Comparison of ENCODE assay signal across 8 cellular contexts in genomic region chr9:77764894-77765780, GRCh38.
A peak's percentile ranks its signal among the peaks of the same experiment; 100 is the strongest.
DNase-seq lines count a peak whose midpoint lies in the region; ATAC-seq, FAIRE-seq and TF ChIP-seq lines count a peak whose summit lies in the region.

No MANE protein-coding gene starts in this region.

- H3K4me1 ChIP-seq in GM12878 (ENCODE audit: control insufficient read depth, insufficient read depth, low read length), result no peaks in the 10 kb centered on the region

- CTCF ChIA-PET in GM12878 (lab: Yijun Ruan, JAX), result interaction anchor here (1.0 to 2.9 kb wide), 8 partner anchors 8 to 356 kb away, joined by 3 to 10 read pairs (median 4); no protein-coding TSS in a partner anchor

- peak; percentile 70 for ATAC-seq in GM12878
- ATAC-seq in HG02852 (IDR thresholded peaks at IDR 0.05; ENCODE audit: unreplicated experiment), result no peak
- no peak for ATAC-seq in GM19463 (IDR thresholded peaks at IDR 0.05; ENCODE audit: unreplicated experiment)

- FAIRE-seq in GM12878 (lab: Jason Lieb, UNC), result no peak

- H3K4me2 ChIP-seq in GM12878 (ENCODE audit: control insufficient read depth, insufficient read depth), result no peak overlapping the region

- 30% methylated on average over 10 of the region's 10 CpGs for WGBS in GM12878 (ENCODE audit: insufficient coverage, insufficient replicate concordance, low lambda C conversion rate, missing lambda C conversion rate)

- POLR2A ChIA-PET in GM12878 (lab: Charles Lee), result no interaction called here

- no peak for TF ChIP-seq POLR2A in GM12878 (IDR thresholded peaks at IDR 0.05; ENCODE audit: low read depth, low read length)

- BruUV-seq in GM12878 (replicated peaks; lab: Mats Ljungman, UMichigan), result no TSS peak

- H2AFZ ChIP-seq in GM12878 (ENCODE audit: control insufficient read depth, low read depth, low read length), result no peak overlapping the region

- TF ChIP-seq RAD21 in GM12878 (IDR thresholded peaks at IDR 0.05; ENCODE audit: insufficient read depth, low read depth, low read length), result peak; percentile 30; the same call in 1 of the 2 replicates

- TF ChIP-seq CTCF in GM12878 (IDR thresholded peaks at IDR 0.05 in 2 of 3, conservative IDR thresholded peaks at IDR 0.05 in 1 of 3; ENCODE audit: control insufficient read depth in 2 of 3, extremely low read depth in 1 of 3, insufficient read depth in 1 of 3, low read depth in 3 of 3, low read length in 3 of 3), result peak; percentile 28 to 47 (median 43); a peak in 4 of 6 replicates

- in situ Hi-C loops in GM12878 (cut with MboI), result no loop called here

- H4K20me1 ChIP-seq in GM12878 (ENCODE audit: control insufficient read depth, insufficient read depth), result no peaks in the 10 kb centered on the region

- RAD21 ChIA-PET in GM12878 (lab: Charles Lee; ENCODE audit: unreplicated experiment), result interaction anchor here (1.6 kb wide), 1 partner anchor 77 kb away, joined by 7 read pairs; no protein-coding TSS in a partner anchor

- intact Hi-C loops in GM12878 (cut with micrococcal nuclease; ENCODE audit: unreplicated experiment), result no loop called here

- peak; percentile 70 for DNase-seq in DMS53 (lab: John Stamatoyannopoulos, UW)
- DNase-seq in M059J (ENCODE audit: low read depth), result peak; percentile 44
- no peak for DNase-seq in GM12878 (ENCODE audit: low read depth, low spot score)
- peak; percentile 17 for DNase-seq in midbrain (lab: John Stamatoyannopoulos, UW)
- no peak for DNase-seq in GM19238 (ENCODE audit: insufficient read length, low spot score)
- no peak for DNase-seq in activated CD4-positive, CD25-positive, alpha-beta regulatory T cell treated with anti-CD3 and anti-CD28 coated beads, Interleukin-2, amount 50 U/mL, for 72 hours

- H3K9ac ChIP-seq in GM12878 (ENCODE audit: control insufficient read depth, insufficient read depth, low read length), result no peak overlapping the region

- no peak for TF ChIP-seq EP300 in GM12878 (IDR thresholded peaks at IDR 0.05; ENCODE audit: borderline replicate concordance in 1 of 2, control insufficient read depth in 1 of 2, low read depth in 2 of 2, low read length in 2 of 2)

- H3K27me3 ChIP-seq in GM12878 (replicated peaks in 1 of 2; ENCODE audit: control insufficient read depth in 2 of 2, insufficient read depth in 2 of 2, low read length in 1 of 2), result no peaks in the 10 kb centered on the region

- H3K9me3 ChIP-seq in GM12878 (replicated peaks; ENCODE audit: control insufficient read depth, insufficient read depth, low read length), result no peaks in the 10 kb centered on the region

- no peak overlapping the region for H3K27ac ChIP-seq in GM12878 (ENCODE audit: control insufficient read depth, insufficient read depth)

- no peak overlapping the region for H3K4me3 ChIP-seq in GM12878

- SMC1A ChIA-PET in GM12878 (lab: Charles Lee; ENCODE audit: uncharacterized antibody, unreplicated experiment), result interaction anchor here (0.9 to 1.5 kb wide), 4 partner anchors 8 to 17 kb away, joined by 3 to 5 read pairs (median 3); no protein-coding TSS in a partner anchor

- H3K36me3 ChIP-seq in GM12878 (ENCODE audit: control insufficient read depth in 2 of 2, insufficient read depth in 2 of 2, low read length in 1 of 2), result no peaks in the 10 kb centered on the region

- H3K79me2 ChIP-seq in GM12878 (ENCODE audit: control insufficient read depth, insufficient read depth, low read length), result no peaks in the 10 kb centered on the region

TF ChIP-seq in GM12878, 131 proteins besides CTCF, POLR2A, EP300 and RAD21:
- TF ChIP-seq IKZF2 (IDR thresholded peaks at IDR 0.05), result no peak
- TF ChIP-seq TAF1 (IDR thresholded peaks at IDR 0.05; ENCODE audit: borderline replicate concordance, low read depth, low read length), result no peak
- no peak for TF ChIP-seq MEF2B (IDR thresholded peaks at IDR 0.05; ENCODE audit: partially characterized antibody, poor library complexity, severe bottlenecking)
- no peak for TF ChIP-seq EZH2 (IDR thresholded peaks at IDR 0.05; ENCODE audit: borderline replicate concordance, control insufficient read depth, low read depth, low read length)
- no peak for TF ChIP-seq ESRRA (IDR thresholded peaks at IDR 0.05; ENCODE audit: low read length)
- TF ChIP-seq ZNF217 (IDR thresholded peaks at IDR 0.05), result no peak
- no peak for TF ChIP-seq KLF5 (IDR thresholded peaks at IDR 0.05; ENCODE audit: partially characterized antibody)
- no peak for TF ChIP-seq HSF1 (IDR thresholded peaks at IDR 0.05; ENCODE audit: low read depth, low read length)

Comparison
In these comparisons a context has a peak if more than half of its experiments do, and no peak if none do; other contexts are left out.
1. DNase-seq: peak in DMS53 (single experiment), M059J (single experiment) and midbrain (single experiment); none in GM12878 (single experiment), GM19238 (single experiment) and activated CD4-positive, CD25-positive, alpha-beta regulatory T cell treated with anti-CD3 and anti-CD28 coated beads, Interleukin-2, amount 50 U/mL, for 72 hours (single experiment).